14 cellular contexts compared by ENCODE assay signal in genomic region chr2:60336442-60337141, GRCh38.
DNase-seq lines count a peak whose midpoint lies in the region; ATAC-seq, FAIRE-seq and TF ChIP-seq lines count a peak whose summit lies in the region.
"Had no signal": no experiment of that assay in that cellular context is flagged by ENCODE, and none has a peak within 500 bp of the region (broad histone marks: within the 10 kb centered on the region; RNA-seq: fewer than 3 reads in every experiment).

No MANE protein-coding gene starts in this region.

- H3K4me1 Mint-ChIP-seq in memory B cell: peaks cover 45% of the 10 kb centered on the region
- H3K4me1 Mint-ChIP-seq: activated CD4-positive, alpha-beta T cell treated with anti-CD3 and anti-CD28 coated beads for 36 hours had no signal

- FAIRE-seq in GM12892 (lab: Jason Lieb, UNC): peak; percentile 80
- FAIRE-seq: islet of Langerhans had no signal

- no peak for DNase-seq in GM12892 (ENCODE audit: insufficient read length)
- DNase-seq in HL-60 (ENCODE audit: low read depth in 1 of 2, low spot score in 1 of 2): peak in 1 of 2 experiments; percentile 32
- no peak for DNase-seq in memory B cell (ENCODE audit: low spot score in 2 of 2)
- no peak for DNase-seq in activated T-cell treated with anti-CD3 and anti-CD28 coated beads for 4 hours
- no peak for DNase-seq in stimulated activated CD4-positive, alpha-beta T cell treated with anti-CD3 and anti-CD28 coated beads, Interleukin-2, amount 100 ng/mL, for 24 hours
- DNase-seq in HuH-7.5 (ENCODE audit: low spot score): no peak
- DNase-seq: activated CD4-positive, alpha-beta T cell treated with anti-CD3 and anti-CD28 coated beads for 36 hours; CD4-positive, alpha-beta T cell; effector CD4-positive, alpha-beta T cell; GDM1; right lobe of liver had no signal

- no peaks in the 10 kb centered on the region for H3K27me3 Mint-ChIP-seq in memory B cell
- H3K27me3 Mint-ChIP-seq: activated CD4-positive, alpha-beta T cell treated with anti-CD3 and anti-CD28 coated beads for 36 hours; CD4-positive, alpha-beta T cell had no signal

- peak overlapping the region; percentile 97 for H3K27ac Mint-ChIP-seq in memory B cell
- H3K27ac Mint-ChIP-seq: activated CD4-positive, alpha-beta T cell treated with anti-CD3 and anti-CD28 coated beads for 36 hours; CD4-positive, alpha-beta T cell had no signal

- no peak for TF ChIP-seq POLR2A in GM12892 (IDR thresholded peaks at IDR 0.05; ENCODE audit: low read depth, low read length)

- peak overlapping the region; percentile 37 for H3K4me3 Mint-ChIP-seq in memory B cell
- H3K4me3 Mint-ChIP-seq: activated CD4-positive, alpha-beta T cell treated with anti-CD3 and anti-CD28 coated beads for 36 hours; CD4-positive, alpha-beta T cell had no signal

- ATAC-seq in GM21423 (IDR thresholded peaks at IDR 0.05; ENCODE audit: unreplicated experiment) (peak; percentile 54), memory B cell (ENCODE audit: low read depth) (peak; percentile 55), HG03175 (IDR thresholded peaks at IDR 0.05; ENCODE audit: unreplicated experiment) (no peak)
- ATAC-seq: activated CD4-positive, alpha-beta T cell treated with anti-CD3 and anti-CD28 coated beads for 36 hours had no signal

- peak overlapping the region; percentile 74 for H3K27ac ChIP-seq in HL-60 (replicated peaks)
- H3K27ac ChIP-seq: right lobe of liver had no signal

- H3K27me3 ChIP-seq in HL-60 (ENCODE audit: insufficient read depth, poor library complexity, severe bottlenecking): no peaks in the 10 kb centered on the region
- H3K27me3 ChIP-seq: right lobe of liver had no signal

- H3K36me3 Mint-ChIP-seq in memory B cell: peaks cover 8% of the 10 kb centered on the region

- H3K9me3 Mint-ChIP-seq in memory B cell: peaks cover 7% of the 10 kb centered on the region
- H3K9me3 Mint-ChIP-seq: CD4-positive, alpha-beta T cell had no signal

- no peak for TF ChIP-seq CTCF in HL-60 (IDR thresholded peaks at IDR 0.05; ENCODE audit: insufficient read depth, low read length)

- H3K4me3 ChIP-seq in HL-60 (replicated peaks; ENCODE audit: insufficient read depth, low read length): no peak overlapping the region
- H3K4me3 ChIP-seq: right lobe of liver had no signal
